ENCODE assay signal across 8 cellular contexts in genomic region chr5:35815089-35815936, GRCh38. TPM values are rescaled to one million over a fixed set of nuclear protein-coding genes. Genes with fewer than 3 reads are reported as not detected.
DNase-seq lines count a peak whose midpoint lies in the region; ATAC-seq and TF ChIP-seq lines count a peak whose summit lies in the region.

No MANE protein-coding gene starts in this region.

- no peaks in the 10 kb centered on the region for H3K36me3 Mint-ChIP-seq in glutamatergic neuron (ENCODE audit: unreplicated experiment)

- H3K9me3 Mint-ChIP-seq in glutamatergic neuron (ENCODE audit: unreplicated experiment) = no peaks in the 10 kb centered on the region

- TF ChIP-seq CTCF in RWPE1 (conservative IDR thresholded peaks at IDR 0.05; ENCODE audit: low read depth) = peak; percentile 41
- TF ChIP-seq CTCF in glutamatergic neuron (IDR thresholded peaks at IDR 0.05; ENCODE audit: partially characterized antibody, unreplicated experiment) = peak; percentile 45

- no peaks in the 10 kb centered on the region for H3K4me1 Mint-ChIP-seq in glutamatergic neuron (ENCODE audit: low read depth, unreplicated experiment)

- no peaks in the 10 kb centered on the region for H3K27me3 Mint-ChIP-seq in glutamatergic neuron (ENCODE audit: unreplicated experiment)

- CTCF ChIA-PET in RWPE1 (lab: Yijun Ruan, JAX) = no interaction called here

- peak; percentile 88 for ATAC-seq in HG02763 (IDR thresholded peaks at IDR 0.05; ENCODE audit: unreplicated experiment)

- POLR2A ChIA-PET in RWPE1 (lab: Yijun Ruan, JAX; ENCODE audit: low non-redundant PET) = no interaction called here

- H3K27ac ChIP-seq in RWPE1 = no peak overlapping the region

- H3K4me3 Mint-ChIP-seq in glutamatergic neuron (ENCODE audit: unreplicated experiment) = no peak overlapping the region

- DNase-seq in activated CD4-positive, alpha-beta T cell treated with anti-CD3 and anti-CD28 coated beads for 48 hours = peak; percentile 65
- no peak for DNase-seq in activated CD4-positive, alpha-beta T cell treated with anti-CD3 and anti-CD28 coated beads, Interleukin-2, amount 50 U/mL, for 4 hours
- DNase-seq in RWPE1 (ENCODE audit: low spot score) (peak; percentile 18), glutamatergic neuron (peak; percentile 27), activated gamma-delta T cell treated with Interleukin-2 at 50 U/mL for 16 hours (no peak), middle frontal gyrus (ENCODE audit: extremely low spot score, low spot score) (no peak)
- DNase-seq in NK-92 treated with Interleukin-12 subunit alpha and Interleukin-12 subunit beta, amount 100 ng/mL, for 24 hours (lab: John Stamatoyannopoulos, UW) = no peak

- H3K27ac Mint-ChIP-seq in glutamatergic neuron (ENCODE audit: unreplicated experiment) = no peak overlapping the region

RNA-seq across cellular contexts. Expression of gene IL7R, which starts 41.4 kb away (rescaled TPM):
- not detected for total RNA-seq in glutamatergic neuron (ENCODE audit: unreplicated experiment)

Comparison
In these comparisons a context has a peak if more than half of its experiments do, and no peak if none do; other contexts are left out.
1. DNase-seq: peak in activated CD4-positive, alpha-beta T cell treated with anti-CD3 and anti-CD28 coated beads for 48 hours (single experiment), RWPE1 (single experiment) and glutamatergic neuron (single experiment); none in activated CD4-positive, alpha-beta T cell treated with anti-CD3 and anti-CD28 coated beads, Interleukin-2, amount 50 U/mL, for 4 hours (0 of 2), activated gamma-delta T cell treated with Interleukin-2 at 50 U/mL for 16 hours (single experiment), middle frontal gyrus (single experiment) and NK-92 treated with Interleukin-12 subunit alpha and Interleukin-12 subunit beta, amount 100 ng/mL, for 24 hours (single experiment).